Comparison of ENCODE assay signal across 8 cellular contexts in the genomic region with DNA sequence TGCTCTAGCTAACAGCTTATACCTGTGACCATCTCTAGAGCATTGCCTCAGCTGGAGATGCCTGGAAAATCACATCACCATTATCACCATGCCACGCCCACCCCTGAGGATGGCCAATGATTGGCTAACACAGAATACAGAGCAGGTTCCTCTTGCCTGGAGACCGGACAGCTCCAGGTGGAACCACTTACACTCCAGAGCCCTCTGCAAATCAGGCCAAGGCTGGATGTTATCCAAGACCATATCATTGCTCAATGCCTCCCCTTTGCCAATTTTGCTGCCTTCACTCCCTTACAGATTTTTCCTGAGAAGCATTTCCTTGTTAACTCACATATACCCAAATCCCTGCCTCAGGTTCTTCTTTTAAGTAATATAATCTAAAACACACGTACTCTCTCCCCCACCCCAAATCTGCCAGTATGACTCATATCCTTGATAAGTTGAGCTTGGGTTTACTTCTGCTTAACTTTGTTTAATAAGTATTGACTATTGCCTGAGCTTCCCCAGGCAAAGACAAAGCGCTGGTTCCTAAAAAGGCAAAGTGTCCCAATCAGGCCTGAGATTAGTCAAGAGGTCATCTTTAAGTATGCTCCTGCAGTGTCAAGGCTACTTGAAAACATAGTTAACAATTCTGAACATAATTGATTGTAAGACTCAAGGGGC.
DNase-seq lines count a peak whose midpoint lies in the region; ATAC-seq and TF ChIP-seq lines count a peak whose summit lies in the region.

No MANE protein-coding gene starts in this region.

- BruUV-seq in Calu3 (replicated peaks; lab: Mats Ljungman, UMichigan) (no TSS peak), MCF 10A (replicated peaks; lab: Mats Ljungman, UMichigan) (no TSS peak)

- H3K79me1 ChIP-seq in mesenchymal stem cell (replicated peaks; ENCODE audit: low read length, poor library complexity, severe bottlenecking), result no peaks in the 10 kb centered on the region
- H3K79me1 ChIP-seq in neuronal stem cell (ENCODE audit: low read depth, low read length), result no peaks in the 10 kb centered on the region

- H2BK120ac ChIP-seq in mesenchymal stem cell (ENCODE audit: low read depth, low read length) (no peak overlapping the region), neuronal stem cell (ENCODE audit: low read depth, low read length) (no peak overlapping the region)

- no peak overlapping the region for H3K23ac ChIP-seq in mesenchymal stem cell (ENCODE audit: low read length in 2 of 2)
- no peak overlapping the region for H3K23ac ChIP-seq in neuronal stem cell (ENCODE audit: low read depth, low read length, poor library complexity)

- H3K27ac ChIP-seq in mesenchymal stem cell (ENCODE audit: low read length, poor library complexity, severe bottlenecking) (no peak overlapping the region), neuronal stem cell (replicated peaks; ENCODE audit: low read length) (no peak overlapping the region)

- H2BK5ac ChIP-seq in mesenchymal stem cell (ENCODE audit: low read depth, low read length, poor library complexity, severe bottlenecking) (no peak overlapping the region), neuronal stem cell (ENCODE audit: low read length) (no peak overlapping the region)

- H2BK12ac ChIP-seq in mesenchymal stem cell (ENCODE audit: low read length in 2 of 2) (no peak overlapping the region), neuronal stem cell (ENCODE audit: low read length) (no peak overlapping the region)

- peak overlapping the region; percentile 1 for H3K4me3 Mint-ChIP-seq in Calu3 (ENCODE audit: low read depth, unreplicated experiment)
- no peak overlapping the region for H3K4me3 Mint-ChIP-seq in MCF 10A (ENCODE audit: unreplicated experiment)

- H3K18ac ChIP-seq in mesenchymal stem cell (ENCODE audit: low read depth in 1 of 2, low read length in 2 of 2), result no peak overlapping the region
- H3K18ac ChIP-seq in neuronal stem cell (ENCODE audit: low read length), result no peak overlapping the region

- TF ChIP-seq CTCF in Calu3 (IDR thresholded peaks at IDR 0.05; ENCODE audit: unreplicated experiment) (no peak), MCF 10A (IDR thresholded peaks at IDR 0.05; ENCODE audit: unreplicated experiment) (no peak)

- ATAC-seq in HG03097 (IDR thresholded peaks at IDR 0.05; ENCODE audit: low FRiP score, unreplicated experiment), result no peak

- no peaks in the 10 kb centered on the region for H3K9me3 Mint-ChIP-seq in Calu3 (ENCODE audit: low read depth, unreplicated experiment)
- no peaks in the 10 kb centered on the region for H3K9me3 Mint-ChIP-seq in MCF 10A (ENCODE audit: unreplicated experiment)

- POLR2A ChIA-PET in MCF 10A (lab: Yijun Ruan, JAX), result interaction anchor here (0.5 to 1.0 kb wide), 3 partner anchors 9 to 1232 kb away, joined by 3 to 4 read pairs (median 3); no protein-coding TSS in a partner anchor

- H3K9me3 ChIP-seq in mesenchymal stem cell (ENCODE audit: control insufficient read depth, low read length) (no peaks in the 10 kb centered on the region), neuronal stem cell (replicated peaks in 1 of 2; ENCODE audit: control insufficient read depth in 2 of 2, insufficient read depth in 1 of 2, low read depth in 1 of 2, low read length in 2 of 2) (no peaks in the 10 kb centered on the region)

- peak; percentile 82 for DNase-seq in Calu3
- DNase-seq in Kasumi-1 (lab: John Stamatoyannopoulos, UW), result peak; percentile 21 to 28
- peak; percentile 87 for DNase-seq in MCF 10A (ENCODE audit: unreplicated experiment)
- peak; percentile 40 for DNase-seq in mesenchymal stem cell
- DNase-seq in neuronal stem cell (ENCODE audit: low spot score), result no peak
- DNase-seq in 8988T, result no peak
- DNase-seq in T-helper 1 cell, result no peak

- peaks cover 10% of the 10 kb centered on the region for H3K4me1 Mint-ChIP-seq in Calu3 (ENCODE audit: low read depth, unreplicated experiment)
- H3K4me1 Mint-ChIP-seq in MCF 10A (ENCODE audit: insufficient read depth, unreplicated experiment), result peaks cover 7% of the 10 kb centered on the region

- H3K4me3 ChIP-seq in mesenchymal stem cell (ENCODE audit: insufficient read depth in 1 of 2, low read depth in 1 of 2, low read length in 2 of 2), result no peak overlapping the region
- no peak overlapping the region for H3K4me3 ChIP-seq in neuronal stem cell (ENCODE audit: low read length in 2 of 2)

- no peak overlapping the region for H3K4ac ChIP-seq in mesenchymal stem cell (ENCODE audit: low read depth in 1 of 2, low read length in 2 of 2)
- H3K4ac ChIP-seq in neuronal stem cell (ENCODE audit: low read length), result no peak overlapping the region

- H3K36me3 Mint-ChIP-seq in Calu3 (ENCODE audit: insufficient read depth, unreplicated experiment) (no peaks in the 10 kb centered on the region), MCF 10A (ENCODE audit: insufficient read depth, unreplicated experiment) (no peaks in the 10 kb centered on the region)

- H3K27me3 ChIP-seq in mesenchymal stem cell (ENCODE audit: control insufficient read depth in 1 of 2, insufficient read depth in 1 of 2, low read length in 2 of 2), result no peaks in the 10 kb centered on the region
- H3K27me3 ChIP-seq in neuronal stem cell (ENCODE audit: control insufficient read depth in 3 of 3, insufficient read depth in 3 of 3, low read depth in 1 of 3, low read length in 3 of 3), result no peaks in the 10 kb centered on the region

- CTCF ChIA-PET in Calu3 (lab: Charles Lee), result interaction anchor here (0.6 to 1.3 kb wide), 4 partner anchors 12 to 892 kb away, joined by 3 to 5 read pairs (median 5); no protein-coding TSS in a partner anchor
- CTCF ChIA-PET in MCF 10A (lab: Yijun Ruan, JAX), result interaction anchor here (1.0 kb wide), 1 partner anchor 10 kb away, joined by 3 read pairs; no protein-coding TSS in a partner anchor

- H3K9ac ChIP-seq in mesenchymal stem cell (ENCODE audit: low read length) (no peak overlapping the region), neuronal stem cell (ENCODE audit: low read depth, low read length, poor library complexity) (no peak overlapping the region)

- peak overlapping the region; percentile 46 for H3K27ac Mint-ChIP-seq in Calu3 (ENCODE audit: unreplicated experiment)
- no peak overlapping the region for H3K27ac Mint-ChIP-seq in MCF 10A (ENCODE audit: low read depth, unreplicated experiment)

- intact Hi-C loops in Calu3 (cut with micrococcal nuclease; ENCODE audit: unreplicated experiment) (no loop called here), MCF 10A (cut with micrococcal nuclease) (no loop called here)

- H2AK5ac ChIP-seq in mesenchymal stem cell (ENCODE audit: low read length, severe bottlenecking) (no peak overlapping the region), neuronal stem cell (ENCODE audit: low read depth, low read length) (no peak overlapping the region)

- H2BK15ac ChIP-seq in mesenchymal stem cell (ENCODE audit: low read depth, poor library complexity, severe bottlenecking), result no peak overlapping the region
- no peak overlapping the region for H2BK15ac ChIP-seq in neuronal stem cell (ENCODE audit: low read length)

- no peak overlapping the region for H3K4me2 ChIP-seq in mesenchymal stem cell (ENCODE audit: low read length, poor library complexity, severe bottlenecking)
- H3K4me2 ChIP-seq in neuronal stem cell (ENCODE audit: insufficient read depth, low read length, poor library complexity, severe bottlenecking), result no peak overlapping the region

- H3K4me1 ChIP-seq in mesenchymal stem cell (ENCODE audit: control insufficient read depth, insufficient read depth, low read depth, low read length) (no peaks in the 10 kb centered on the region), neuronal stem cell (ENCODE audit: control insufficient read depth in 2 of 2, insufficient read depth in 1 of 2, low read depth in 1 of 2, low read length in 2 of 2) (no peaks in the 10 kb centered on the region)

- H3K27me3 Mint-ChIP-seq in Calu3 (ENCODE audit: unreplicated experiment) (no peaks in the 10 kb centered on the region), MCF 10A (ENCODE audit: insufficient read depth, unreplicated experiment) (no peaks in the 10 kb centered on the region)

- H3K36me3 ChIP-seq in mesenchymal stem cell (ENCODE audit: control insufficient read depth in 1 of 2, insufficient read depth in 2 of 2, low read depth in 1 of 2, low read length in 2 of 2) (no peaks in the 10 kb centered on the region), neuronal stem cell (replicated peaks in 1 of 2; ENCODE audit: control insufficient read depth in 2 of 2, insufficient read depth in 2 of 2, low read length in 2 of 2) (no peaks in the 10 kb centered on the region)

- no peak overlapping the region for H2AFZ ChIP-seq in mesenchymal stem cell (ENCODE audit: low read depth, low read length)
- no peak overlapping the region for H2AFZ ChIP-seq in neuronal stem cell (ENCODE audit: low read length)

- WGBS in mesenchymal stem cell, result 74% methylated on average over 4 of the region's 4 CpGs
- 100% methylated on average over 1 of the region's 4 CpGs; no CpG with 5 or more reads in 1 of the 2 donors for WGBS in neuronal stem cell (ENCODE audit: extremely low coverage in 2 of 2, insufficient read length in 2 of 2, insufficient replicate concordance in 1 of 2), 2 donors

- no peak overlapping the region for H4K91ac ChIP-seq in mesenchymal stem cell (ENCODE audit: low read length)
- H4K91ac ChIP-seq in neuronal stem cell (ENCODE audit: low read depth, low read length, poor library complexity), result no peak overlapping the region

- no peak overlapping the region for H4K8ac ChIP-seq in mesenchymal stem cell (ENCODE audit: low read length)
- no peak overlapping the region for H4K8ac ChIP-seq in neuronal stem cell (ENCODE audit: low read depth, low read length)

- no peak overlapping the region for H3K14ac ChIP-seq in mesenchymal stem cell (ENCODE audit: low read length in 2 of 2)
- no peak overlapping the region for H3K14ac ChIP-seq in neuronal stem cell (ENCODE audit: low read length)

Comparison
In these comparisons a context has a peak if more than half of its experiments do, and no peak if none do; other contexts are left out.
1. DNase-seq: peak in Calu3 (single experiment), Kasumi-1 (2 of 2), MCF 10A (single experiment) and mesenchymal stem cell (single experiment); none in neuronal stem cell (single experiment), 8988T (single experiment) and T-helper 1 cell (0 of 5).